In genomic region chr22:44620129-44620840, GRCh38 we compare ENCODE assay signal across 8 cellular contexts.
A peak's percentile ranks its signal among the peaks of the same experiment; 100 is the strongest.
DNase-seq lines count a peak whose midpoint lies in the region; ATAC-seq and TF ChIP-seq lines count a peak whose summit lies in the region.

No MANE protein-coding gene starts in this region.

- peaks cover 3% of the 10 kb centered on the region for H3K27me3 Mint-ChIP-seq in glutamatergic neuron (ENCODE audit: unreplicated experiment)

- no peak for TF ChIP-seq CTCF in glutamatergic neuron (IDR thresholded peaks at IDR 0.05; ENCODE audit: partially characterized antibody, unreplicated experiment)
- no peak for TF ChIP-seq CTCF in retinal pigment epithelial cell (conservative IDR thresholded peaks at IDR 0.05; ENCODE audit: low read depth, low read length)

- no peaks in the 10 kb centered on the region for H3K9me3 Mint-ChIP-seq in glutamatergic neuron (ENCODE audit: unreplicated experiment)

- peak overlapping the region; percentile 90 for H3K27ac Mint-ChIP-seq in glutamatergic neuron (ENCODE audit: unreplicated experiment)

- peak overlapping the region; percentile 4 for H3K4me3 ChIP-seq in retinal pigment epithelial cell (ENCODE audit: low read length)

- no peak for ATAC-seq in HG02678 (IDR thresholded peaks at IDR 0.05; ENCODE audit: unreplicated experiment)

- DNase-seq in GDM1 (lab: John Stamatoyannopoulos, UW) (peak; percentile 38), NOMO-1 treated with dmso at 0.1 percent for 144 hours (lab: John Stamatoyannopoulos, UW; ENCODE audit: unreplicated experiment) (peak; percentile 45), activated T-helper 1 cell treated with Interleukin-2 at 50 U/mL for 16 hours (ENCODE audit: low read depth) (peak; percentile 72), glutamatergic neuron (peak; percentile 84), retinal pigment epithelial cell (ENCODE audit: low read depth) (peak; percentile 77), cerebellum (ENCODE audit: low spot score) (no peak), NCI-H345 (lab: John Stamatoyannopoulos, UW) (no peak)

- peaks cover 19% of the 10 kb centered on the region for H3K4me1 Mint-ChIP-seq in glutamatergic neuron (ENCODE audit: low read depth, unreplicated experiment)

- peak overlapping the region; percentile 71 for H3K4me3 Mint-ChIP-seq in glutamatergic neuron (ENCODE audit: unreplicated experiment)

- H3K36me3 Mint-ChIP-seq in glutamatergic neuron (ENCODE audit: unreplicated experiment) = no peaks in the 10 kb centered on the region

Comparison
In these comparisons a context has a peak if more than half of its experiments do, and no peak if none do; other contexts are left out.
1. DNase-seq: peak in GDM1 (single experiment), NOMO-1 treated with dmso at 0.1 percent for 144 hours (single experiment), activated T-helper 1 cell treated with Interleukin-2 at 50 U/mL for 16 hours (single experiment), glutamatergic neuron (single experiment) and retinal pigment epithelial cell (single experiment); none in cerebellum (single experiment) and NCI-H345 (single experiment).